ENCODE assay signal across 32 cellular contexts in the genomic region with DNA sequence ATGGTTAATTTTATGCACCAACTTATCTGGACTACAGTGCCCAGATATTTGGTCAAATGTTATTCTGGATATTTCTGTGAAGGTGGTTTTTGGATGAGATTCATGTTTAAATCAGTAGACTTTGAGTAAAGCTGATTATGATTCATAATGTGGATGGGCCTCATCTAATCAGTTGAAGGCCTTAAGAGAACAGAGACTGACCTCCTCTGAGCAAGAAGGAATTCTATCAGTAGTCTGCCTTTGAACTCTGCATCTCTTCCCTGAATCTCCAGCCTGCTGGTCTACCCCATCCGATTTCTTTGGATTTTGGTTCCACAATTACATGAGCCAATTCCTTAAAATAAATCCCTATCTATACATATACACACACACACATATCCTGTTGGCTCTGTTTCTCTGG.
"Had no signal": no experiment of that assay in that cellular context is flagged by ENCODE, and none has a peak within 500 bp of the region (broad histone marks: within the 10 kb centered on the region; RNA-seq: fewer than 3 reads in every experiment).

No MANE protein-coding gene starts in this region.

- FAIRE-seq: astrocyte, bronchial epithelial cell had no signal

- H3K27me3 ChIP-seq: adrenal gland, ascending aorta, body of pancreas, brain microvascular endothelial cell, breast epithelium, cardiac muscle cell had no signal

- ATAC-seq: activated naive CD4-positive, alpha-beta T cell treated with anti-CD3 and anti-CD28 coated beads, Interleukin-2, amount 50 U/mL, for 72 hours; activated naive CD8-positive, alpha-beta T cell treated with anti-CD3 and anti-CD28 coated beads, Interleukin-2, amount 50 U/mL, for 24 hours; activated T-cell treated with anti-CD3 and anti-CD28 coated beads, Interleukin-2, amount 50 U/mL, for 4 hours; activated T-cell treated with anti-CD3 and anti-CD28 coated beads, Interleukin-2, amount 50 U/mL, for 72 hours; activated T-helper 17 cell treated with anti-CD3 and anti-CD28 coated beads, Interleukin-2, amount 50 U/mL, for 72 hours; body of pancreas had no signal

- H3K4me1 ChIP-seq: breast epithelium had no signal

- H3K4me3 ChIP-seq: adrenal gland, ascending aorta, body of pancreas, breast epithelium, cardiac muscle cell had no signal

- H3K9me3 ChIP-seq: adrenal gland, ascending aorta had no signal

- H3K36me3 ChIP-seq: adrenal gland, ascending aorta, brain microvascular endothelial cell, breast epithelium, cardiac muscle cell had no signal

- DNase-seq: activated effector memory CD4-positive, alpha-beta T cell treated with anti-CD3 and anti-CD28 coated beads, Interleukin-2, amount 50 U/mL, for 16 hours; activated effector memory CD4-positive, alpha-beta T cell treated with Interleukin-2 at 50 U/mL for 16 hours; activated gamma-delta T cell; activated gamma-delta T cell treated with Interleukin-2 at 50 U/mL for 16 hours; activated naive CD4-positive, alpha-beta T cell; activated naive CD4-positive, alpha-beta T cell treated with anti-CD3 and anti-CD28 coated beads for 36 hours; activated naive CD4-positive, alpha-beta T cell treated with anti-CD3 and anti-CD28 coated beads, Interleukin-2, amount 10 ng/mL, durations not matched to agents 7 days and 5 days; activated naive CD4-positive, alpha-beta T cell treated with anti-CD3 and anti-CD28 coated beads, Interleukin-2, amount 50 U/mL, for 16 hours; activated naive CD4-positive, alpha-beta T cell treated with Interleukin-2 at 50 U/mL for 16 hours; activated naive CD8-positive, alpha-beta T cell treated with anti-CD3 and anti-CD28 coated beads for 36 hours; activated naive CD8-positive, alpha-beta T cell treated with anti-CD3 and anti-CD28 coated beads, Interleukin-2, amount 10 ng/mL, durations not matched to agents 7 days and 5 days; activated naive CD8-positive, alpha-beta T cell treated with anti-CD3 and anti-CD28 coated beads, Interleukin-2, amount 50 U/mL, for 24 hours; activated T-cell treated with anti-CD3 and anti-CD28 coated beads, Interleukin-2, amount 50 U/mL, for 4 hours; activated T-cell treated with anti-CD3 and anti-CD28 coated beads, Interleukin-2, amount 50 U/mL, for 48 hours; activated T-cell treated with anti-CD3 and anti-CD28 coated beads, Interleukin-2, amount 50 U/mL, for 72 hours; adrenal gland; amniotic stem cell; amygdala; anterior cingulate cortex; aorta; body of pancreas; brain microvascular endothelial cell; caudate nucleus; central memory CD4-positive, alpha-beta T cell; cerebellar nuclear complex had no signal

- H3K27ac ChIP-seq: adrenal gland, ascending aorta, body of pancreas, brain microvascular endothelial cell, breast epithelium, cardiac muscle cell had no signal
